Comparison of ENCODE assay signal across 35 cellular contexts in the genomic region with DNA sequence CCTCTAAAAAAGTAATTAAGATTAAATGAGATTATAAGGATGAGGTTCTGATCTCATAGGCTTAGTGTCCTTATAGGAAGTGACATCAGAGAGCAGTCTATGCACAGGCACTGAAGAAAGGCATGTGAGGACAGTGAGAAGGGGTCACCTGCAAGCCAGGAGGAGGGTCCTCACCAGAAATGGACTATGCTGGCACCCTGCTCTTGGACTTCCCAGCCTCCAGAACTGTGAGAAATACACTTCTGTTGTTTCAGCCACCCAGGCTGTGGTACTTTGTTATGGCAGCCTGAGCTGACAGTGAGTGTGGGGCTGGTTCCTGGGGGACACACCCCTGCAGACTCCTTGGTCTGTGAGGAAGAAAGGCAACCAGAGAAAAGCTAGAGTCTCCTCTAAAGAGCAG.
"Had no signal": no experiment of that assay in that cellular context is flagged by ENCODE, and none has a peak within 500 bp of the region (broad histone marks: within the 10 kb centered on the region; RNA-seq: fewer than 3 reads in every experiment).

No MANE protein-coding gene starts in this region.

- FAIRE-seq: endothelial cell of umbilical vein, islet of Langerhans, TTC549, urothelium cell line had no signal

- H3K4me1 ChIP-seq: ascending aorta, prostate gland, sigmoid colon, suprapubic skin had no signal

- DNase-seq: activated CD4-positive, alpha-beta T cell treated with anti-CD3 and anti-CD28 coated beads for 4 hours; activated CD4-positive, alpha-beta T cell treated with anti-CD3 and anti-CD28 coated beads, Interleukin-2, amount 50 U/mL, for 4 hours; activated CD8-positive, alpha-beta memory T cell treated with anti-CD3 and anti-CD28 coated beads for 24 hours; activated CD8-positive, alpha-beta memory T cell treated with anti-CD3 and anti-CD28 coated beads, Interleukin-2, amount 50 U/mL, for 4 hours; activated gamma-delta T cell; activated naive CD4-positive, alpha-beta T cell treated with anti-CD3 and anti-CD28 coated beads, Interleukin-2, amount 10 ng/mL, durations not matched to agents 7 days and 5 days; activated naive CD8-positive, alpha-beta T cell treated with anti-CD3 and anti-CD28 coated beads, Interleukin-2, amount 10 ng/mL, durations not matched to agents 7 days and 5 days; activated T-cell treated with anti-CD3 and anti-CD28 coated beads, Interleukin-2, amount 50 U/mL, for 24 hours; caudate nucleus; cortex of kidney; foreskin keratinocyte; heart right ventricle; left lung; naive B cell; nephron progenitor cell; ovary; retina; sigmoid colon; stimulated activated CD4-positive, alpha-beta T cell treated with anti-CD3 and anti-CD28 coated beads, Interleukin-1b, Interleukin-23, amount 100 ng/mL, for 48 hours; stimulated activated CD4-positive, alpha-beta T cell treated with anti-CD3 and anti-CD28 coated beads, Interleukin-4, amount 100 ng/mL, for 4 hours; stimulated activated CD8-positive, alpha-beta memory T cell treated with anti-CD3 and anti-CD28 coated beads, Interleukin-4, amount 100 ng/mL, for 48 hours; stimulated activated naive CD4-positive, alpha-beta T cell; T-helper 9 cell; transverse colon had no signal

- H3K4me3 ChIP-seq: ascending aorta, heart right ventricle, left lung, ovary, prostate gland, sigmoid colon, smooth muscle cell, suprapubic skin, transverse colon had no signal

- H3K9me3 ChIP-seq: ascending aorta, heart right ventricle, left lung, neutrophil, ovary, prostate gland, sigmoid colon, suprapubic skin, transverse colon had no signal

- H3K27me3 ChIP-seq: ascending aorta, foreskin keratinocyte, heart right ventricle, left lung, ovary, sigmoid colon, suprapubic skin, transverse colon had no signal

- ATAC-seq: esophagus mucosa, foreskin keratinocyte, heart right ventricle had no signal

- H3K36me3 ChIP-seq: ascending aorta, heart right ventricle, left lung, neutrophil, ovary, prostate gland, sigmoid colon, suprapubic skin, transverse colon had no signal

- H3K4me2 ChIP-seq: smooth muscle cell had no signal

- H3K27ac ChIP-seq: ascending aorta, foreskin keratinocyte, heart right ventricle, neutrophil, ovary, prostate gland, sigmoid colon, suprapubic skin, transverse colon, VCaP had no signal
